ENCODE assay signal across 3 cellular contexts in the genomic region with DNA sequence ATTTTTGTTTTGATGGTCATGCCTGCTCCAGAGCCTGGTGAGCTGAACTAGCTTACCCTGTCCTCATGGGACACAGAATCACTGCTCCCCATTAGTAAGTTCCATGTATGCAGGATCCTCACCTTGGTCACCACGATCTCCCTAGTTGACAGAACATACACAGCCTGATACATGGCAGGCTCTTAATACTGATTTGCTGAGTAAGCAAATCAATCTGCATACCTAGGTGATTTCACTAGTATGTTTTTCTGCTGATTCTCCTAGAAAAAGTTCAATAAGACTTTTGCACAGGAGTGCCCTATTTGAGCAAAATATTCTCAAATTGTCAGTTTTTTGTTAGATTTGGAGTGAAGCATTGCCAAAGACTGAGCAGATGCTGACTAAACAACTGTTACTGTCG.
A peak's percentile ranks its signal among the peaks of the same experiment; 100 is the strongest.
TF ChIP-seq lines count a peak whose summit lies in the region.

No MANE protein-coding gene starts in this region.

TF ChIP-seq in A549, 52 proteins besides CTCF, POLR2A, EP300 and RAD21:
- no peak for TF ChIP-seq NFE2L2 (conservative IDR thresholded peaks at IDR 0.05; ENCODE audit: low read length)
- no peak for TF ChIP-seq RNF2 (IDR thresholded peaks at IDR 0.05; ENCODE audit: borderline replicate concordance, low read depth)
- TF ChIP-seq HOXB5 (CRISPR knock-in tag; IDR thresholded peaks at IDR 0.05): no peak
- peak; percentile 98 for TF ChIP-seq MAFK (IDR thresholded peaks at IDR 0.05; ENCODE audit: partially characterized antibody)
- TF ChIP-seq, protein P1, sequence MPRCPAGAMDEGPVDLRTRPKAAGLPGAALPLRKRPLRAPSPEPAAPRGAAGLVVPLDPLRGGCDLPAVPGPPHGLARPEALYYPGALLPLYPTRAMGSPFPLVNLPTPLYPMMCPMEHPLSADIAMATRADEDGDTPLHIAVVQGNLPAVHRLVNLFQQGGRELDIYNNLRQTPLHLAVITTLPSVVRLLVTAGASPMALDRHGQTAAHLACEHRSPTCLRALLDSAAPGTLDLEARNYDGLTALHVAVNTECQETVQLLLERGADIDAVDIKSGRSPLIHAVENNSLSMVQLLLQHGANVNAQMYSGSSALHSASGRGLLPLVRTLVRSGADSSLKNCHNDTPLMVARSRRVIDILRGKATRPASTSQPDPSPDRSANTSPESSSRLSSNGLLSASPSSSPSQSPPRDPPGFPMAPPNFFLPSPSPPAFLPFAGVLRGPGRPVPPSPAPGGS (IDR thresholded peaks at IDR 0.05): no peak
- TF ChIP-seq KDM1A (IDR thresholded peaks at IDR 0.05; ENCODE audit: low read depth): no peak

TF ChIP-seq in IMR-90, 13 proteins besides CTCF, POLR2A, EP300 and RAD21:
- TF ChIP-seq MXI1 (IDR thresholded peaks at IDR 0.05; ENCODE audit: borderline replicate concordance, low read depth, low read length): no peak
- TF ChIP-seq MAFK (IDR thresholded peaks at IDR 0.05; ENCODE audit: low read depth, low read length): peak; percentile 99
TF ChIP-seq in IMR-90: peak in this region for 1.

TF ChIP-seq in H1, 55 proteins besides CTCF, POLR2A, EP300 and RAD21:
- TF ChIP-seq MAFK (IDR thresholded peaks at IDR 0.05; ENCODE audit: low read depth, low read length) (peak; percentile 95), TAF7 (optimal IDR thresholded peaks at IDR 0.05; ENCODE audit: borderline replicate concordance, low read depth, low read length) (no peak)
